Comparison of ENCODE assay signal across 8 cellular contexts in genomic region chr17:74213897-74214386, GRCh38. TPM values are rescaled to one million over a fixed set of nuclear protein-coding genes. Genes with fewer than 3 reads are reported as not detected.
DNase-seq lines count a peak whose midpoint lies in the region; ATAC-seq and TF ChIP-seq lines count a peak whose summit lies in the region.

No MANE protein-coding gene starts in this region.

- H3K4me1 Mint-ChIP-seq in natural killer cell, result peaks cover 34% of the 10 kb centered on the region in 2 donors

- no peaks in the 10 kb centered on the region for H3K36me3 Mint-ChIP-seq in natural killer cell

- H3K36me3 ChIP-seq in NT2/D1 (ENCODE audit: insufficient read depth, insufficient read length, low read length), result peaks cover 20% of the 10 kb centered on the region

- no peak for DNase-seq in GM12864 (ENCODE audit: low read depth)
- DNase-seq in NT2/D1 (ENCODE audit: low read depth, low spot score), result no peak
- no peak for DNase-seq in dorsolateral prefrontal cortex
- DNase-seq in natural killer cell, result no peak
- no peak for DNase-seq in islet precursor cell
- DNase-seq in cerebellum (ENCODE audit: low spot score), result no peak

- ATAC-seq in natural killer cell (no peak), GM21825 (IDR thresholded peaks at IDR 0.05; ENCODE audit: unreplicated experiment) (no peak), GM19035 (IDR thresholded peaks at IDR 0.05; ENCODE audit: unreplicated experiment) (no peak)

- H3K4me3 ChIP-seq in GM12864 (ENCODE audit: low read depth, low read length) (peak overlapping the region; percentile 54), NT2/D1 (ENCODE audit: insufficient read length, low read depth) (peak overlapping the region; percentile 70), dorsolateral prefrontal cortex (peak overlapping the region; percentile 46 to 85 (median 73))

- H3K4me1 ChIP-seq in NT2/D1 (ENCODE audit: insufficient read depth, insufficient read length), result peaks cover 43% of the 10 kb centered on the region

- peak overlapping the region; percentile 81 to 91 for H3K27ac Mint-ChIP-seq in natural killer cell

- TF ChIP-seq CTCF in GM12864 (IDR thresholded peaks at IDR 0.05; ENCODE audit: low read depth, low read length, missing control alignments) (no peak), dorsolateral prefrontal cortex (IDR thresholded peaks at IDR 0.05 in 54 of 56, conservative IDR thresholded peaks at IDR 0.05 in 2 of 56; ENCODE audit: low read depth in 1 of 56, partially characterized antibody in 56 of 56) (no peak), natural killer cell (IDR thresholded peaks at IDR 0.05) (no peak)

- H3K9ac ChIP-seq in NT2/D1 (ENCODE audit: insufficient read length, low read depth), result peak overlapping the region; percentile 85

- H3K27me3 Mint-ChIP-seq in natural killer cell (ENCODE audit: low read depth in 2 of 2), result no peaks in the 10 kb centered on the region

- H3K9me3 ChIP-seq in NT2/D1 (ENCODE audit: insufficient read depth, low read length), result no peaks in the 10 kb centered on the region

- intact Hi-C loops in dorsolateral prefrontal cortex (cut with DNase I), result loop anchor here (1.0 to 10.0 kb wide), 6 partner anchors 19 to 241 kb away; partner anchors contain the start of gene BTBD17 (in 1 of the 2)
- intact Hi-C loops in natural killer cell (cut with micrococcal nuclease), result loop anchor here (5.0 kb wide), 2 partner anchors 68 to 143 kb away; no protein-coding TSS in a partner anchor

- H3K27ac ChIP-seq in dorsolateral prefrontal cortex, result peak overlapping the region in 58 of 59 donors; percentile 41 to 98 (median 93)

- no peaks in the 10 kb centered on the region for H3K9me3 Mint-ChIP-seq in natural killer cell

- H3K4me3 Mint-ChIP-seq in natural killer cell, result peak overlapping the region; percentile 88

- H3K27me3 ChIP-seq in NT2/D1 (ENCODE audit: insufficient read depth, insufficient read length) (peaks cover 14% of the 10 kb centered on the region), dorsolateral prefrontal cortex (no peaks in the 10 kb centered on the region)

RNA-seq across cellular contexts. Expression of gene TTYH2, which starts 0.6 kb away (rescaled TPM):
- total RNA-seq in dorsolateral prefrontal cortex, result 100 to 1,000 TPM in 71 of 120 experiments, 10 to 100 TPM in 49; 29.4 to 409 (median 112) TPM
- total RNA-seq in natural killer cell, result 1 to 10 TPM; 4.3 to 7.9 (median 4.8) TPM
- 14.4 TPM for total RNA-seq in cerebellum

RNA-seq across cellular contexts. Expression of gene RPL38, which starts 10.5 kb away (rescaled TPM):
- total RNA-seq in dorsolateral prefrontal cortex (100 to 1,000 TPM; 444 to 745 (median 535) TPM), natural killer cell (100 to 1,000 TPM; 560 to 802 (median 759) TPM), cerebellum (1,165 TPM)
